ENCODE assay signal across 1 cellular context in genomic region chr6:37201726-37202125, GRCh38.
TF ChIP-seq lines count a peak whose summit lies in the region.

No MANE protein-coding gene starts in this region.

TF ChIP-seq in K562, 482 proteins besides CTCF, POLR2A, EP300 and RAD21:
- no peak for TF ChIP-seq ZNF253 (CRISPR knock-in tag; conservative IDR thresholded peaks at IDR 0.05)
- no peak for TF ChIP-seq NR4A1 (CRISPR knock-in tag; IDR thresholded peaks at IDR 0.05)
- TF ChIP-seq NR4A1 (tag; IDR thresholded peaks at IDR 0.05): no peak
- TF ChIP-seq ZSCAN32 (CRISPR knock-in tag; IDR thresholded peaks at IDR 0.05): no peak
- TF ChIP-seq PML (IDR thresholded peaks at IDR 0.05; ENCODE audit: low read length): no peak
- TF ChIP-seq U2AF1 (optimal IDR thresholded peaks at IDR 0.05; ENCODE audit: low read depth, low read length): no peak
- TF ChIP-seq NR2F6 (CRISPR knock-in tag; IDR thresholded peaks at IDR 0.05): no peak
- no peak for TF ChIP-seq USF1 (CRISPR knock-in tag; IDR thresholded peaks at IDR 0.05)
- no peak for TF ChIP-seq E2F8 (IDR thresholded peaks at IDR 0.05; ENCODE audit: low read depth, partially characterized antibody)
- TF ChIP-seq GTF2E2 (tag; IDR thresholded peaks at IDR 0.05): no peak
- TF ChIP-seq CC2D1A (IDR thresholded peaks at IDR 0.05): no peak
TF ChIP-seq in K562: peak in this region for 0.
